9 cellular contexts compared by ENCODE assay signal in the genomic region with DNA sequence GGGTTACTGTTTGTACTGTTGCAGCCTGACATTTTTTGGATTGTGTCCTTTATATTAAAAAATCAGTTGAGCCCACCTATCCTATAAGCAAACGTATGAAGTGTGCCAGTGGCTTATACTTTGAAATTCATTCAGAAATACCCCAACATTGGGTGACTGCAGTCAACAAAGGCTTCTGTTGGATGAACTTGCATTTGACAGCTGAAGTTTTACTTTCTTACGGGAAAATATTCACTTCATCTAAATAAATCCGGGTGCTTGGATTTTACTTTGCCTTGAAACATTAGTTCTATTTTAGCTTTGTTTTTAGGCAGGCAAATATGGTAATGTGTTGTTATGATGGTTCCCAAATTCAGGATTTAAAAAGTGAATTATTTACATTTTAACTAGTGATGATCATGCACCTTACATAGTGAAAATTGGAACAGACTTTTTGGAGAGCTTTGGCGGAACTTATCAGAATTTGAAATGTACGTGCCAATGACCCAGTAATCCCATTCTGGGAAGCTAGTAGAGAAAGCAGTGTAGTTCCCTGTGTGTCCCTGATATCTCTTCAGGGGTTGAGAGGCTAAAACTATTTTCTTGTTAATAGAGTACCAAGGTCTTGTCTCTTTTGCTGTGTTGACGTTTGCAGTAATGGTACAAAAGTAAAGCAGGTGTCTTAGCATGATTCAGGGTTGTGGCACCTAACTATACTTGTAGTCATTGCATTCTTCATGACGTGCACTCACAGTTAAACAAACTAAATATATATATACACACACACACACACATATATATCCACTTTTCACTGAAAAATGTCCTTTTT. TPM values are rescaled to one million over a fixed set of nuclear protein-coding genes. Genes with fewer than 3 reads are reported as not detected.
A peak's percentile ranks its signal among the peaks of the same experiment; 100 is the strongest.
DNase-seq lines count a peak whose midpoint lies in the region; ATAC-seq and TF ChIP-seq lines count a peak whose summit lies in the region.
"Had no signal": no experiment of that assay in that cellular context is flagged by ENCODE, and none has a peak within 500 bp of the region (broad histone marks: within the 10 kb centered on the region; RNA-seq: fewer than 3 reads in every experiment).

No MANE protein-coding gene starts in this region.

- intact Hi-C loops in esophagus squamous epithelium (cut with DNase I) (no loop called here), sciatic nerve (cut with DNase I) (loop anchor here (10.0 kb wide), 1 partner anchor 49 kb away; no protein-coding TSS in a partner anchor)

- TF ChIP-seq CTCF in GM06990 (IDR thresholded peaks at IDR 0.05; ENCODE audit: insufficient read depth, low read length, poor library complexity, severe bottlenecking) (no peak), Peyer's patch (IDR thresholded peaks at IDR 0.05) (no peak), esophagus squamous epithelium (IDR thresholded peaks at IDR 0.05) (no peak)

- no peaks in the 10 kb centered on the region for H3K27me3 ChIP-seq in GM06990 (replicated peaks; ENCODE audit: control insufficient read depth, insufficient read depth, low read length)
- H3K27me3 ChIP-seq in Peyer's patch = no peaks in the 10 kb centered on the region
- H3K27me3 ChIP-seq in esophagus squamous epithelium = no peaks in the 10 kb centered on the region
- no peaks in the 10 kb centered on the region for H3K27me3 ChIP-seq in rectal smooth muscle tissue (ENCODE audit: control insufficient read depth, insufficient read depth, low read length)

- H3K9me3 ChIP-seq in Peyer's patch = no peaks in the 10 kb centered on the region
- no peaks in the 10 kb centered on the region for H3K9me3 ChIP-seq in esophagus squamous epithelium

- WGBS in esophagus squamous epithelium, 2 donors = 24 to 26% methylated on average over 7 of the region's 7 CpGs

- ATAC-seq in HG03097 (IDR thresholded peaks at IDR 0.05; ENCODE audit: low FRiP score, unreplicated experiment) (no peak), sciatic nerve (no peak)

- peak overlapping the region in 2 of 4 donors; percentile 97 to 98 for H3K27ac ChIP-seq in Peyer's patch
- peak overlapping the region in 3 of 4 donors; percentile 10 to 99 (median 97) for H3K27ac ChIP-seq in esophagus squamous epithelium
- no peak overlapping the region for H3K27ac ChIP-seq in rectal smooth muscle tissue (ENCODE audit: low read depth, low read length)

- H3K4me1 ChIP-seq in Peyer's patch (peaks cover 0 to 34% (median 3%) of the 10 kb centered on the region in 4 donors), esophagus squamous epithelium (peaks cover 7 to 58% (median 23%) of the 10 kb centered on the region in 3 donors), rectal smooth muscle tissue (ENCODE audit: control insufficient read depth, insufficient read depth, low read length) (peaks cover 6% of the 10 kb centered on the region)

- no peak overlapping the region for H3K9ac ChIP-seq in rectal smooth muscle tissue (ENCODE audit: low read length)

- H3K4me3 ChIP-seq in GM06990 (replicated peaks; ENCODE audit: low read depth, low read length) (peak overlapping the region; percentile 91), Peyer's patch (peak overlapping the region in 3 of 4 donors; percentile 9 to 96 (median 88)), esophagus squamous epithelium (peak overlapping the region; percentile 75 to 100 (median 87)), rectal smooth muscle tissue (ENCODE audit: low read length) (peak overlapping the region; percentile 83)

- H3K36me3 ChIP-seq in GM06990 (ENCODE audit: control insufficient read depth, insufficient read depth, low read length) = no peaks in the 10 kb centered on the region
- H3K36me3 ChIP-seq in Peyer's patch = no peaks in the 10 kb centered on the region
- no peaks in the 10 kb centered on the region for H3K36me3 ChIP-seq in esophagus squamous epithelium
- H3K36me3 ChIP-seq in rectal smooth muscle tissue (ENCODE audit: control insufficient read depth, insufficient read depth, low read length) = no peaks in the 10 kb centered on the region

- TF ChIP-seq POLR2A in Peyer's patch (IDR thresholded peaks at IDR 0.05) (no peak), esophagus squamous epithelium (IDR thresholded peaks at IDR 0.05) (no peak)

- no peak for DNase-seq in GM06990 (ENCODE audit: extremely low read depth, insufficient read length)
- DNase-seq in Peyer's patch = no peak
- DNase-seq in esophagus squamous epithelium (lab: John Stamatoyannopoulos, UW) = no peak
- no peak for DNase-seq in sciatic nerve (ENCODE audit: low spot score)
- no peak for DNase-seq in NCI-H2081 (lab: John Stamatoyannopoulos, UW)
- DNase-seq in mucosa of gallbladder (ENCODE audit: low spot score) = no peak

RNA-seq across cellular contexts. Expression of a gene that starts 21.9 kb away (rescaled TPM):
- total RNA-seq in Peyer's patch = 10 to 100 TPM; 19.1 to 33.8 (median 20.8) TPM
- 10 to 100 TPM; 11.8 to 32.8 (median 28.2) TPM for total RNA-seq in esophagus squamous epithelium
- 27.2 TPM for total RNA-seq in sciatic nerve
- total RNA-seq in mucosa of gallbladder = 19.0 TPM

RNA-seq across cellular contexts. Expression of a gene that starts 51.1 kb away (rescaled TPM):
- total RNA-seq in Peyer's patch (1 to 10 TPM in 1 of 4 donors, not detected in 3; 1.8 TPM), esophagus squamous epithelium (not detected), sciatic nerve (not detected), mucosa of gallbladder (0.09 TPM)
- total RNA-seq: temporal lobe had no signal
